7 cellular contexts compared by ENCODE assay signal in genomic region chr1:91834549-91834948, GRCh38. TPM values are rescaled to one million over a fixed set of nuclear protein-coding genes. Genes with fewer than 3 reads are reported as not detected.
A peak's percentile ranks its signal among the peaks of the same experiment; 100 is the strongest.
DNase-seq lines count a peak whose midpoint lies in the region; ATAC-seq, FAIRE-seq and TF ChIP-seq lines count a peak whose summit lies in the region.
"Not testable (repeated sequence)": the region's sequence is repeated elsewhere in the genome, so short reads cannot be mapped to it uniquely, and the experiment has no call there.

No MANE protein-coding gene starts in this region.

- H3K4me3 Mint-ChIP-seq in CD8-positive, alpha-beta memory T cell; natural killer cell treated with Interleukin-12 subunit alpha and Interleukin-12 subunit beta and Interleukin-15 and Interleukin-18, amount 100 ng/mL, for 72 hours: not testable (repeated sequence)

- not testable (repeated sequence) for H4K5ac ChIP-seq in IMR-90 (ENCODE audit: low read depth, low read length)

- not testable (repeated sequence) for ATAC-seq in IMR-90 (ENCODE audit: low read depth); HepG2; natural killer cell treated with Interleukin-12 subunit alpha and Interleukin-12 subunit beta and Interleukin-15 and Interleukin-18, amount 100 ng/mL, for 72 hours

- TF ChIP-seq CTCF in IMR-90 (conservative IDR thresholded peaks at IDR 0.05; ENCODE audit: low read depth, low read length); esophagus muscularis mucosa (IDR thresholded peaks at IDR 0.05); HepG2 (CRISPR knock-in tag; IDR thresholded peaks at IDR 0.05); sigmoid colon (IDR thresholded peaks at IDR 0.05): not testable (repeated sequence)

- H2AFZ ChIP-seq in IMR-90 (replicated peaks; ENCODE audit: low read length, poor library complexity); HepG2 (ENCODE audit: low read length): not testable (repeated sequence)

- H3K4me3 ChIP-seq in CD8-positive, alpha-beta memory T cell (ENCODE audit: low read length); IMR-90 (ENCODE audit: insufficient read depth, low read depth, low read length); esophagus muscularis mucosa; HepG2 (replicated peaks in 1 of 3; ENCODE audit: insufficient read depth in 1 of 3, low read depth in 2 of 3, low read length in 3 of 3); sigmoid colon; subcutaneous abdominal adipose tissue (ENCODE audit: low read depth in 1 of 5, low read length in 5 of 5): not testable (repeated sequence)

- not testable (repeated sequence) for H3K14ac ChIP-seq in IMR-90 (replicated peaks; ENCODE audit: low read depth, low read length)

- H2BK20ac ChIP-seq in IMR-90 (ENCODE audit: low read depth, low read length), result not testable (repeated sequence)

- dilution Hi-C loops in IMR-90 (cut with HindIII; ENCODE audit: low sequenced_read_pairs, unreplicated experiment), result not testable (repeated sequence)

- TF ChIP-seq RAD21 in IMR-90 (IDR thresholded peaks at IDR 0.05; ENCODE audit: low read length); HepG2 (CRISPR knock-in tag; IDR thresholded peaks at IDR 0.05): not testable (repeated sequence)

- not testable (repeated sequence) for H3K4ac ChIP-seq in IMR-90 (ENCODE audit: low read depth, low read length)

- intact Hi-C loops in IMR-90 (cut with micrococcal nuclease) (loop anchor here (5.0 kb wide), 1 partner anchor 53 kb away; the partner anchor contains the start of gene TGFBR3), HepG2 (cut with micrococcal nuclease; ENCODE audit: unreplicated experiment) (loop anchor here (2.0 kb wide), 1 partner anchor 38 kb away; no protein-coding TSS in a partner anchor), sigmoid colon (cut with DNase I) (loop anchor here (5.0 kb wide), 1 partner anchor 92 kb away; no protein-coding TSS in a partner anchor)
- intact Hi-C loops in esophagus muscularis mucosa (cut with DNase I), result not testable (repeated sequence)

- not testable (repeated sequence) for BruUV-seq in IMR-90 (replicated peaks; lab: Mats Ljungman, UMichigan); HepG2 (replicated peaks; lab: Mats Ljungman, UMichigan)

- not testable (repeated sequence) for H3K36me3 ChIP-seq in CD8-positive, alpha-beta memory T cell (ENCODE audit: insufficient read depth, low read length); IMR-90 (ENCODE audit: control insufficient read depth, insufficient read depth, low read length); esophagus muscularis mucosa; HepG2 (replicated peaks in 1 of 2; ENCODE audit: control insufficient read depth in 1 of 2, insufficient read depth in 2 of 2, low read length in 2 of 2); sigmoid colon; subcutaneous abdominal adipose tissue (ENCODE audit: control insufficient read depth in 5 of 5, insufficient read depth in 5 of 5, low read length in 5 of 5)

- not testable (repeated sequence) for H3K23ac ChIP-seq in IMR-90 (ENCODE audit: low read depth, low read length)

- not testable (repeated sequence) for H3K4me2 ChIP-seq in IMR-90 (ENCODE audit: low read depth, low read length)
- H3K4me2 ChIP-seq in HepG2 (ENCODE audit: low read depth, low read length), result 0 out of 2 replicates have a peak overlapping the region, but pooled peaks have one; percentile 43

- not testable (repeated sequence) for H2AK5ac ChIP-seq in IMR-90 (ENCODE audit: low read depth, low read length)

- H4K8ac ChIP-seq in IMR-90 (ENCODE audit: low read depth in 2 of 2, low read length in 2 of 2), result not testable (repeated sequence)

- TF ChIP-seq EP300 in esophagus muscularis mucosa (IDR thresholded peaks at IDR 0.05); HepG2 (IDR thresholded peaks at IDR 0.05; ENCODE audit: low read depth in 2 of 2, low read length in 2 of 2); HepG2 (CRISPR knock-in tag; IDR thresholded peaks at IDR 0.05; ENCODE audit: borderline replicate concordance); sigmoid colon (IDR thresholded peaks at IDR 0.05): not testable (repeated sequence)

- POLR2A ChIA-PET in CD8-positive, alpha-beta memory T cell (lab: Charles Lee); IMR-90 (lab: Charles Lee; ENCODE audit: unreplicated experiment): not testable (repeated sequence)
- POLR2A ChIA-PET in HepG2 (lab: Yijun Ruan, JAX), result interaction anchor here (0.8 to 1.5 kb wide), 4 partner anchors 8 to 98 kb away, joined by 3 to 7 read pairs (median 4); no protein-coding TSS in a partner anchor

- H2AK9ac ChIP-seq in IMR-90 (replicated peaks; ENCODE audit: low read depth, low read length, poor library complexity), result not testable (repeated sequence)

- not testable (repeated sequence) for H3K9me3 ChIP-seq in CD8-positive, alpha-beta memory T cell (ENCODE audit: low read length); IMR-90 (ENCODE audit: control insufficient read depth, insufficient read depth, low read length); esophagus muscularis mucosa; HepG2 (ENCODE audit: low read length); sigmoid colon; subcutaneous abdominal adipose tissue (ENCODE audit: control insufficient read depth in 5 of 5, low read length in 5 of 5)

- not testable (repeated sequence) for DNase-seq in CD8-positive, alpha-beta memory T cell; IMR-90; esophagus muscularis mucosa (ENCODE audit: extremely low spot score); HepG2 (ENCODE audit: low spot score); natural killer cell treated with Interleukin-12 subunit alpha and Interleukin-12 subunit beta and Interleukin-15 and Interleukin-18, amount 100 ng/mL, for 72 hours (ENCODE audit: low spot score); sigmoid colon

- peaks cover 11% of the 10 kb centered on the region for H3K4me1 ChIP-seq in CD8-positive, alpha-beta memory T cell (ENCODE audit: insufficient read depth, low read length)
- H3K4me1 ChIP-seq in IMR-90 (ENCODE audit: control insufficient read depth, insufficient read depth, low read length) (peaks cover 12% of the 10 kb centered on the region), esophagus muscularis mucosa (peaks cover 27 to 92% (median 68%) of the 10 kb centered on the region in 4 donors), HepG2 (ENCODE audit: insufficient read depth, low read length) (peaks cover 94% of the 10 kb centered on the region), sigmoid colon (peaks cover 0 to 69% (median 51%) of the 10 kb centered on the region in 4 donors), subcutaneous abdominal adipose tissue (ENCODE audit: control insufficient read depth in 5 of 5, insufficient read depth in 5 of 5, low read length in 5 of 5) (peaks cover 12 to 22% (median 20%) of the 10 kb centered on the region in 5 donors)

- H3K9me1 ChIP-seq in IMR-90 (ENCODE audit: insufficient read depth, low read length), result not testable (repeated sequence)

- in situ Hi-C loops in IMR-90 (cut with MboI; ENCODE audit: low sequenced_read_pairs); HepG2 (cut with HindIII; ENCODE audit: extremely low pct_ligation_motif_present, low pct_unique_long_range_greater_than_20kb): not testable (repeated sequence)

- not testable (repeated sequence) for H3K18ac ChIP-seq in IMR-90 (ENCODE audit: low read depth, low read length)

- not testable (repeated sequence) for H3K56ac ChIP-seq in IMR-90 (ENCODE audit: extremely low read depth, insufficient read depth, low read length)

- H3K79me1 ChIP-seq in IMR-90 (ENCODE audit: low read depth in 1 of 2, low read length in 2 of 2), result peaks cover 5 to 13% of the 10 kb centered on the region in 2 experiments; a peak in 2 of 4 replicates

- not testable (repeated sequence) for H2BK15ac ChIP-seq in IMR-90 (ENCODE audit: low read depth, low read length)

- H2BK120ac ChIP-seq in IMR-90 (ENCODE audit: low read depth, low read length), result 0 out of 2 replicates have a peak overlapping the region, but pooled peaks have one; percentile 9

- H3K27ac ChIP-seq in CD8-positive, alpha-beta memory T cell (ENCODE audit: low read depth, low read length); IMR-90 (ENCODE audit: insufficient read depth, low read length): not testable (repeated sequence)
- H3K27ac ChIP-seq in esophagus muscularis mucosa (replicated peaks in 1 of 4) (peak overlapping the region; percentile 56 to 67 (median 63)), HepG2 (ENCODE audit: extremely low read length, insufficient read depth, low read length) (peak overlapping the region; percentile 68), sigmoid colon (peak overlapping the region; percentile 58 to 77 (median 72)), subcutaneous abdominal adipose tissue (ENCODE audit: low read depth, low read length) (peak overlapping the region; percentile 63)

- H4K91ac ChIP-seq in IMR-90 (ENCODE audit: insufficient read depth, low read depth, low read length), result not testable (repeated sequence)

- TF ChIP-seq POLR2A in IMR-90 (IDR thresholded peaks at IDR 0.05; ENCODE audit: low read depth, low read length); esophagus muscularis mucosa (IDR thresholded peaks at IDR 0.05; ENCODE audit: low read depth); HepG2 (IDR thresholded peaks at IDR 0.05; ENCODE audit: insufficient read depth in 1 of 2, low read depth in 2 of 2, low read length in 2 of 2); sigmoid colon (IDR thresholded peaks at IDR 0.05): not testable (repeated sequence)

- not testable (repeated sequence) for H3K36me3 Mint-ChIP-seq in CD8-positive, alpha-beta memory T cell; natural killer cell treated with Interleukin-12 subunit alpha and Interleukin-12 subunit beta and Interleukin-15 and Interleukin-18, amount 100 ng/mL, for 72 hours

- CTCF ChIA-PET in CD8-positive, alpha-beta memory T cell (lab: Charles Lee); IMR-90 (lab: Yijun Ruan, JAX); HepG2 (lab: Yijun Ruan, JAX; ENCODE audit: low intra/inter-chr PET ratio, low total read pairs): not testable (repeated sequence)

- not testable (repeated sequence) for H4K20me1 ChIP-seq in IMR-90 (ENCODE audit: insufficient read depth, low read length); HepG2 (ENCODE audit: insufficient read depth, low read length)

- peaks cover 42 to 70% (median 54%) of the 10 kb centered on the region in 3 donors for H3K4me1 Mint-ChIP-seq in CD8-positive, alpha-beta memory T cell
- H3K4me1 Mint-ChIP-seq in natural killer cell treated with Interleukin-12 subunit alpha and Interleukin-12 subunit beta and Interleukin-15 and Interleukin-18, amount 100 ng/mL, for 72 hours (ENCODE audit: low read depth in 2 of 2), result peaks cover 45 to 48% of the 10 kb centered on the region in 2 donors

- H3K9me3 Mint-ChIP-seq in CD8-positive, alpha-beta memory T cell; natural killer cell treated with Interleukin-12 subunit alpha and Interleukin-12 subunit beta and Interleukin-15 and Interleukin-18, amount 100 ng/mL, for 72 hours: not testable (repeated sequence)

- H3K27me3 ChIP-seq in CD8-positive, alpha-beta memory T cell (ENCODE audit: insufficient read depth, low read length, poor library complexity, severe bottlenecking); IMR-90 (ENCODE audit: control insufficient read depth, insufficient read depth, low read length); esophagus muscularis mucosa; HepG2 (ENCODE audit: control insufficient read depth in 1 of 2, insufficient read depth in 2 of 2, low read length in 2 of 2); sigmoid colon; subcutaneous abdominal adipose tissue (ENCODE audit: control insufficient read depth in 5 of 5, insufficient read depth in 4 of 5, low read length in 5 of 5): not testable (repeated sequence)

- H3K9ac ChIP-seq in IMR-90 (ENCODE audit: low read depth, low read length); subcutaneous abdominal adipose tissue (ENCODE audit: low read length in 5 of 5): not testable (repeated sequence)
- peak overlapping the region; percentile 40; the same call in 1 of the 2 replicates for H3K9ac ChIP-seq in HepG2 (ENCODE audit: insufficient read depth, low read depth, low read length)

- not testable (repeated sequence) for FAIRE-seq in HepG2 (lab: Jason Lieb, UNC)

- no CpG with 5 or more reads among the region's 7 CpGs for WGBS in IMR-90 (ENCODE audit: extremely low coverage in 2 of 2, insufficient read length in 1 of 2), 2 experiments
- WGBS in esophagus muscularis mucosa, result 92% methylated on average over 7 of the region's 7 CpGs
- 91% methylated on average over 7 of the region's 7 CpGs for WGBS in HepG2 (ENCODE audit: low lambda C conversion rate)
- 84 to 91% methylated on average over 7 of the region's 7 CpGs for WGBS in sigmoid colon, 2 donors

- H2BK5ac ChIP-seq in IMR-90 (ENCODE audit: low read depth, low read length, poor library complexity, severe bottlenecking), result not testable (repeated sequence)

- peak overlapping the region in 5 of 8 donors; percentile 21 to 66 (median 45) for H3K27ac Mint-ChIP-seq in CD8-positive, alpha-beta memory T cell
- H3K27ac Mint-ChIP-seq in natural killer cell treated with Interleukin-12 subunit alpha and Interleukin-12 subunit beta and Interleukin-15 and Interleukin-18, amount 100 ng/mL, for 72 hours, result peak overlapping the region; percentile 62 to 87

- H3K79me2 ChIP-seq in HepG2 (ENCODE audit: insufficient read depth, low read length), result peaks cover 87% of the 10 kb centered on the region

- not testable (repeated sequence) for H3K27me3 Mint-ChIP-seq in CD8-positive, alpha-beta memory T cell; natural killer cell treated with Interleukin-12 subunit alpha and Interleukin-12 subunit beta and Interleukin-15 and Interleukin-18, amount 100 ng/mL, for 72 hours

RNA-seq across cellular contexts. Expression of gene TGFBR3, which starts 51.4 kb away (rescaled TPM):
- total RNA-seq in CD8-positive, alpha-beta memory T cell, result 10 to 100 TPM; 28.8 to 29.9 TPM
- polyA plus RNA-seq in CD8-positive, alpha-beta memory T cell, result 78.5 TPM
- total RNA-seq in IMR-90 (2012; rRNA removed) (8.3 and 11.3 TPM in 2 replicates), esophagus muscularis mucosa (100 to 1,000 TPM; 176 to 262 (median 188) TPM), HepG2 (2016; rRNA removed; fragmentation: Illumina TruSeq; extraction: Trizol) (44.8 and 76.5 TPM in 2 replicates), sigmoid colon (100 to 1,000 TPM in 3 of 4 donors, 10 to 100 TPM in 1; 92.2 to 170 (median 141) TPM)
- polyA plus RNA-seq in IMR-90 (2012; rRNA removed) (3.0 and 4.0 TPM in 2 replicates), HepG2 (2011; rRNA removed) (146 and 195 TPM in 2 replicates), sigmoid colon (1 to 10 TPM; 1.2 to 9.3 (median 6.6) TPM)
- 2.6 and 2.7 TPM in 2 replicates for polyA plus RNA-seq in IMR-90 (2012; cell fraction: cytosol; rRNA removed)
- polyA plus RNA-seq in IMR-90 (2012; cell fraction: nucleus; rRNA removed; ENCODE audit: low replicate concordance), result 2.5 and 8.0 TPM in 2 replicates
- 8.1 TPM in 2 replicates for total RNA-seq in HepG2 (2016; cell fraction: cytosol; rRNA removed; fragmentation: Illumina TruSeq; extraction: Trizol; ENCODE audit: low read depth)
- total RNA-seq in HepG2 (2016; cell fraction: insoluble cytoplasmic fraction; rRNA removed; fragmentation: Illumina TruSeq; extraction: Trizol), result 37.2 and 78.5 TPM in 2 replicates
- 23.2 and 23.6 TPM in 2 replicates for total RNA-seq in HepG2 (2016; cell fraction: membrane; rRNA removed; fragmentation: Illumina TruSeq; extraction: Trizol)
- 92.0 and 99.3 TPM in 2 replicates for total RNA-seq in HepG2 (2016; cell fraction: nucleus; rRNA removed; fragmentation: Illumina TruSeq; extraction: Trizol)
- polyA plus RNA-seq in HepG2 (2011; cell fraction: cytosol; rRNA removed), result 160 and 165 TPM in 2 replicates
- polyA plus RNA-seq in HepG2 (2011; cell fraction: nucleus; rRNA removed), result 88.3 and 110 TPM in 2 replicates
- polyA plus RNA-seq in HepG2 (2012), result 94.7 and 114 TPM in 2 replicates
- 1.5 and 1.6 TPM in 2 replicates for polyA plus RNA-seq in HepG2 (2016; cell fraction: cytosol; fragmentation: Illumina TruSeq; extraction: Trizol; ENCODE audit: low read depth)
- 26.7 and 28.7 TPM in 2 replicates for polyA plus RNA-seq in HepG2 (2016; cell fraction: insoluble cytoplasmic fraction; fragmentation: Illumina TruSeq; extraction: Trizol; ENCODE audit: low read depth)
- polyA plus RNA-seq in HepG2 (2016; cell fraction: membrane; fragmentation: Illumina TruSeq; extraction: Trizol; ENCODE audit: low read depth), result 5.7 and 6.6 TPM in 2 replicates
- polyA plus RNA-seq in HepG2 (2016; cell fraction: nucleus; fragmentation: Illumina TruSeq; extraction: Trizol; ENCODE audit: insufficient read depth, low read depth), result 66.6 and 67.2 TPM in 2 replicates
- polyA minus RNA-seq in HepG2 (2011; rRNA and poly(A)+ RNA removed; ENCODE audit: low replicate concordance), result 82.3 and 729 TPM in 2 replicates
- polyA minus RNA-seq in HepG2 (2011; cell fraction: cytosol; rRNA and poly(A)+ RNA removed), result 295 and 307 TPM in 2 replicates
- 324 and 354 TPM in 2 replicates for polyA minus RNA-seq in HepG2 (2011; cell fraction: nucleus; rRNA and poly(A)+ RNA removed)
- 100 to 1,000 TPM in 1 of 2 donors, 10 to 100 TPM in 1; 67.6 to 157 TPM for total RNA-seq in natural killer cell treated with Interleukin-12 subunit alpha and Interleukin-12 subunit beta and Interleukin-15 and Interleukin-18, amount 100 ng/mL, for 72 hours
